8 cellular contexts compared by ENCODE assay signal in the genomic region with DNA sequence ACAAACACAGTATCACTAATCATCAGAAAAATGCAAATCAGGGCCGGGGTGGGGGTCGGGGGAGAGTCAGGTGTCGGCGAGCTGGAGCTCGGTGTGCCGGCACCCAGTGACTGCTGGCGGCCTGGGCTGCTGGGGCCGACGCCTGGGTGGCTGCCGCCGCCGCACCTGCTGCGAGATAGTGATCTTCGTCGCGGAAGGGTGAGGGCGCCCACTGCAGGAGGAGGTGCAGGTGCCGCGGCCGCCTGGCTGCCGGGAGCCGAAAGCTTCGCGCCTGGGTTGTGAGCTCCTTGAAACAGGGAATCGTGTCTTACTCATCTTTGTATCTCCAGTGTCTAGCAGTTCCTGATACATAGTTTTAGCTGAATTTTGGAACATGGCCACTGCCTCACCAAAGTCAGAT.
A peak's percentile ranks its signal among the peaks of the same experiment; 100 is the strongest.
DNase-seq lines count a peak whose midpoint lies in the region; ATAC-seq and TF ChIP-seq lines count a peak whose summit lies in the region.

No MANE protein-coding gene starts in this region.

- H4K20me1 ChIP-seq in DOHH2 (ENCODE audit: control insufficient read depth, insufficient read depth, low read depth, low read length): no peaks in the 10 kb centered on the region

- H3K27me3 ChIP-seq in DOHH2 (ENCODE audit: control insufficient read depth, low read length): peaks cover 3% of the 10 kb centered on the region; the same call in 1 of the 2 replicates
- H3K27me3 ChIP-seq in skeletal muscle satellite cell (ENCODE audit: control insufficient read depth, insufficient read depth, low read length): no peaks in the 10 kb centered on the region

- no peaks in the 10 kb centered on the region for H3K79me2 ChIP-seq in DOHH2 (ENCODE audit: control insufficient read depth, low read length)

- DNase-seq in GM20000 (ENCODE audit: low spot score) (peak; percentile 54), epithelial cell of esophagus (ENCODE audit: low read depth) (peak; percentile 36), mucosa of gallbladder (ENCODE audit: low spot score) (no peak), MV-4-11 (lab: John Stamatoyannopoulos, UW) (no peak)
- peak; percentile 7 to 28 for DNase-seq in activated CD4-positive, alpha-beta T cell treated with anti-CD3 and anti-CD28 coated beads for 24 hours (ENCODE audit: low read depth in 2 of 2)

- H3K9me3 ChIP-seq in DOHH2 (ENCODE audit: control insufficient read depth, insufficient read depth, low read length) (no peaks in the 10 kb centered on the region), skeletal muscle satellite cell (replicated peaks; ENCODE audit: low read length) (no peaks in the 10 kb centered on the region)

- H3K4me3 ChIP-seq in DOHH2 (ENCODE audit: low read length) (no peak overlapping the region), epithelial cell of esophagus (ENCODE audit: low read length) (no peak overlapping the region), skeletal muscle satellite cell (ENCODE audit: low read length) (peak overlapping the region; percentile 42)

- 0 out of 2 replicates have a peak, but pooled peaks cover 5% of the 10 kb centered on the region for H3K4me1 ChIP-seq in DOHH2 (ENCODE audit: control insufficient read depth, low read length)
- H3K4me1 ChIP-seq in skeletal muscle satellite cell (ENCODE audit: control insufficient read depth, insufficient read depth, low read length): peaks cover 3% of the 10 kb centered on the region

- H3K27ac ChIP-seq in DOHH2 (ENCODE audit: low read depth, low read length): no peak overlapping the region

- H3K36me3 ChIP-seq in DOHH2 (ENCODE audit: control insufficient read depth, low read length) (no peaks in the 10 kb centered on the region), skeletal muscle satellite cell (ENCODE audit: insufficient read depth, low read length) (no peaks in the 10 kb centered on the region)

- peak overlapping the region; percentile 31; the same call in 1 of the 2 replicates for H3K4me2 ChIP-seq in DOHH2 (ENCODE audit: low read length)
- peak overlapping the region; percentile 53 for H3K4me2 ChIP-seq in skeletal muscle satellite cell (ENCODE audit: low read length)

- TF ChIP-seq CTCF in DOHH2 (IDR thresholded peaks at IDR 0.05; ENCODE audit: low read depth, low read length, poor library complexity, severe bottlenecking): peak; percentile 24
- TF ChIP-seq CTCF in GM20000 (IDR thresholded peaks at IDR 0.05; ENCODE audit: extremely low read depth, missing control alignments): peak; percentile 13
- TF ChIP-seq CTCF in epithelial cell of esophagus (IDR thresholded peaks at IDR 0.05; ENCODE audit: insufficient read depth, low read depth, low read length, missing control alignments): peak; percentile 41

- ATAC-seq in HG03457 (IDR thresholded peaks at IDR 0.05; ENCODE audit: unreplicated experiment): peak; percentile 96

- H3K9me2 ChIP-seq in DOHH2 (replicated peaks; ENCODE audit: control insufficient read depth, low read length): no peaks in the 10 kb centered on the region

- no peak overlapping the region for H3K9ac ChIP-seq in skeletal muscle satellite cell (ENCODE audit: low read depth, low read length)

- no peaks in the 10 kb centered on the region for H3F3A ChIP-seq in DOHH2 (ENCODE audit: control insufficient read depth, insufficient read depth)

Comparison
In these comparisons a context has a peak if more than half of its experiments do, and no peak if none do; other contexts are left out.
1. DNase-seq: peak in GM20000 (single experiment), activated CD4-positive, alpha-beta T cell treated with anti-CD3 and anti-CD28 coated beads for 24 hours (2 of 2) and epithelial cell of esophagus (single experiment); none in mucosa of gallbladder (single experiment) and MV-4-11 (single experiment).
2. Peak in every context shown above with its lines, with median percentiles within 50 percentile points of each other: CTCF ChIP-seq.